1 cellular context compared by ENCODE assay signal in genomic region chr3:58521002-58521670, GRCh38.
A peak's percentile ranks its signal among the peaks of the same experiment; 100 is the strongest.
TF ChIP-seq lines count a peak whose summit lies in the region.

No MANE protein-coding gene starts in this region.

TF ChIP-seq in HepG2, 621 proteins besides CTCF, POLR2A, EP300 and RAD21 (continued from another document and continues in another):
- TF ChIP-seq PRDM10 (CRISPR knock-in tag; IDR thresholded peaks at IDR 0.05; ENCODE audit: low read depth) (no peak), MXD1 (CRISPR knock-in tag; IDR thresholded peaks at IDR 0.05) (peak; percentile 66; the same call in 1 of the 2 replicates), ZNF207 (IDR thresholded peaks at IDR 0.05; ENCODE audit: borderline replicate concordance) (no peak), RNF2 (conservative IDR thresholded peaks at IDR 0.05; ENCODE audit: low read depth) (peak; percentile 57; the same call in 1 of the 2 replicates), ZNF121 (CRISPR knock-in tag; IDR thresholded peaks at IDR 0.05) (no peak; the same call in 1 of the 2 replicates), MED13 (CRISPR knock-in tag; IDR thresholded peaks at IDR 0.05) (no peak), ZNF770 (CRISPR knock-in tag; IDR thresholded peaks at IDR 0.05) (no peak), SMAD1 (CRISPR knock-in tag; IDR thresholded peaks at IDR 0.05; ENCODE audit: borderline replicate concordance, low read depth) (no peak), ZFP1 (CRISPR knock-in tag; IDR thresholded peaks at IDR 0.05) (0 out of 2 replicates have a peak, but pooled peaks have one; percentile 64), ZNF563 (CRISPR knock-in tag; IDR thresholded peaks at IDR 0.05) (no peak), ZNF354B (CRISPR knock-in tag; IDR thresholded peaks at IDR 0.05) (no peak), NCOA5 (CRISPR knock-in tag; IDR thresholded peaks at IDR 0.05) (0 out of 2 replicates have a peak, but pooled peaks have one; percentile 22), SAFB2 (CRISPR knock-in tag; IDR thresholded peaks at IDR 0.05; ENCODE audit: borderline replicate concordance, low read depth) (no peak), EZH2 (conservative IDR thresholded peaks at IDR 0.05; ENCODE audit: low read depth, low read length) (no peak), MTA3 (CRISPR knock-in tag; IDR thresholded peaks at IDR 0.05) (no peak), ZNF18 (CRISPR knock-in tag; IDR thresholded peaks at IDR 0.05; ENCODE audit: insufficient replicate concordance) (no peak), ARNT2 (CRISPR knock-in tag; IDR thresholded peaks at IDR 0.05; ENCODE audit: low read depth) (peak; percentile 68; the same call in 1 of the 2 replicates), NFYB (CRISPR knock-in tag; IDR thresholded peaks at IDR 0.05) (no peak), ZNF350 (CRISPR knock-in tag; IDR thresholded peaks at IDR 0.05; ENCODE audit: borderline replicate concordance, low read depth) (peak; percentile 51; the same call in 1 of the 2 replicates), TOPORS (CRISPR knock-in tag; IDR thresholded peaks at IDR 0.05) (0 out of 2 replicates have a peak, but pooled peaks have one; percentile 29), HOXA7 (CRISPR knock-in tag; IDR thresholded peaks at IDR 0.05) (no peak), TBX3 (IDR thresholded peaks at IDR 0.05; ENCODE audit: borderline replicate concordance) (no peak), ZBTB39 (CRISPR knock-in tag; IDR thresholded peaks at IDR 0.05) (no peak), PAF1 (CRISPR knock-in tag; IDR thresholded peaks at IDR 0.05) (no peak), ZNF251 (CRISPR knock-in tag; IDR thresholded peaks at IDR 0.05) (no peak), BCL6 (CRISPR knock-in tag; IDR thresholded peaks at IDR 0.05) (peak; percentile 35), MZF1 (CRISPR knock-in tag; IDR thresholded peaks at IDR 0.05; ENCODE audit: borderline replicate concordance) (no peak), ZNF143 (CRISPR knock-in tag; IDR thresholded peaks at IDR 0.05) (no peak), FOXO4 (CRISPR knock-in tag; conservative IDR thresholded peaks at IDR 0.05) (no peak), SPEN (CRISPR knock-in tag; IDR thresholded peaks at IDR 0.05; ENCODE audit: low read depth) (peak; percentile 66; the same call in 1 of the 2 replicates), ZNF749 (CRISPR knock-in tag; IDR thresholded peaks at IDR 0.05; ENCODE audit: borderline replicate concordance) (no peak), CBX5 (CRISPR knock-in tag; IDR thresholded peaks at IDR 0.05; ENCODE audit: borderline replicate concordance) (peak; percentile 80; the same call in 1 of the 2 replicates), NR0B2 (CRISPR knock-in tag; IDR thresholded peaks at IDR 0.05) (no peak), ZNF225 (CRISPR knock-in tag; IDR thresholded peaks at IDR 0.05) (peak; percentile 52; the same call in 1 of the 2 replicates), ZMYM3 (CRISPR knock-in tag; IDR thresholded peaks at IDR 0.05) (peak; percentile 30; the same call in 1 of the 2 replicates), PRDM4 (CRISPR knock-in tag; IDR thresholded peaks at IDR 0.05; ENCODE audit: borderline replicate concordance) (no peak), ZMAT3 (CRISPR knock-in tag; conservative IDR thresholded peaks at IDR 0.05) (no peak; the same call in 1 of the 2 replicates), TFE3 (CRISPR knock-in tag; IDR thresholded peaks at IDR 0.05) (peak; percentile 97), PPARG (CRISPR knock-in tag; conservative IDR thresholded peaks at IDR 0.05) (no peak; the same call in 1 of the 2 replicates), HMGA1 (CRISPR knock-in tag; conservative IDR thresholded peaks at IDR 0.05) (no peak), NONO (IDR thresholded peaks at IDR 0.05) (no peak), NONO (CRISPR knock-in tag; conservative IDR thresholded peaks at IDR 0.05) (peak; percentile 29; the same call in 1 of the 2 replicates), BRF2 (CRISPR knock-in tag; IDR thresholded peaks at IDR 0.05) (no peak), RFX1 (IDR thresholded peaks at IDR 0.05) (no peak), ZNF17 (CRISPR knock-in tag; IDR thresholded peaks at IDR 0.05) (no peak), MTA1 (CRISPR knock-in tag; IDR thresholded peaks at IDR 0.05; ENCODE audit: borderline replicate concordance) (peak; percentile 70), FOXO1 (CRISPR knock-in tag; IDR thresholded peaks at IDR 0.05) (peak; percentile 45), ZNF136 (CRISPR knock-in tag; IDR thresholded peaks at IDR 0.05; ENCODE audit: low read depth) (no peak), ZFP41 (CRISPR knock-in tag; IDR thresholded peaks at IDR 0.05; ENCODE audit: borderline replicate concordance) (0 out of 2 replicates have a peak, but pooled peaks have one; percentile 39), ZNF326 (CRISPR knock-in tag; IDR thresholded peaks at IDR 0.05; ENCODE audit: borderline replicate concordance) (no peak), RORA (CRISPR knock-in tag; IDR thresholded peaks at IDR 0.05) (no peak)
